In genomic region chr5:98750693-98751092, GRCh38 we compare ENCODE assay signal across 8 cellular contexts. TPM values are rescaled to one million over a fixed set of nuclear protein-coding genes. Genes with fewer than 3 reads are reported as not detected.
A peak's percentile ranks its signal among the peaks of the same experiment; 100 is the strongest.
DNase-seq lines count a peak whose midpoint lies in the region; ATAC-seq, FAIRE-seq and TF ChIP-seq lines count a peak whose summit lies in the region.

No MANE protein-coding gene starts in this region.

- no peaks in the 10 kb centered on the region for H3K36me3 ChIP-seq in endothelial cell of umbilical vein (ENCODE audit: control insufficient read depth in 2 of 2, extremely low read depth in 1 of 2, insufficient read depth in 2 of 2, low read length in 2 of 2)

- no peak overlapping the region for H2AFZ ChIP-seq in endothelial cell of umbilical vein (ENCODE audit: low read depth, low read length)

- dilution Hi-C loops in endothelial cell of umbilical vein (cut with MboI; ENCODE audit: extremely low pct_ligation_motif_present, low sequenced_read_pairs) = no loop called here

- no TSS peak for BruUV-seq in endothelial cell of umbilical vein (replicated peaks; lab: Mats Ljungman, UMichigan)

- H3K9ac ChIP-seq in endothelial cell of umbilical vein (replicated peaks; ENCODE audit: extremely low read depth, insufficient read depth, low read length) = no peak overlapping the region

- TF ChIP-seq CTCF in LNCAP (IDR thresholded peaks at IDR 0.05) = peak; percentile 29
- TF ChIP-seq CTCF in endothelial cell of umbilical vein (IDR thresholded peaks at IDR 0.05; ENCODE audit: extremely low read depth in 1 of 2, insufficient read depth in 1 of 2, low read depth in 1 of 2, low read length in 2 of 2) = peak; percentile 20 to 36
- peak in 1 of 56 donors; percentile 11 for TF ChIP-seq CTCF in dorsolateral prefrontal cortex (IDR thresholded peaks at IDR 0.05 in 54 of 56, conservative IDR thresholded peaks at IDR 0.05 in 2 of 56; ENCODE audit: low read depth in 1 of 56, partially characterized antibody in 56 of 56)

- peaks cover 12% of the 10 kb centered on the region for H3K9me3 Mint-ChIP-seq in activated naive CD8-positive, alpha-beta T cell treated with anti-CD3 and anti-CD28 coated beads for 36 hours

- no peak overlapping the region for H3K4me2 ChIP-seq in endothelial cell of umbilical vein (ENCODE audit: insufficient read depth, low read length)

- H3K4me3 ChIP-seq in endothelial cell of umbilical vein (replicated peaks in 1 of 3; ENCODE audit: insufficient read depth in 1 of 3, low read depth in 1 of 3, low read length in 3 of 3) (no peak overlapping the region), dorsolateral prefrontal cortex (no peak overlapping the region)

- H3K4me1 ChIP-seq in endothelial cell of umbilical vein (ENCODE audit: control insufficient read depth, extremely low read depth, insufficient read depth, low read length) = no peaks in the 10 kb centered on the region

- ATAC-seq in GM19468 (IDR thresholded peaks at IDR 0.05; ENCODE audit: extremely low read depth, unreplicated experiment) = peak; percentile 58

- no peak for FAIRE-seq in endothelial cell of umbilical vein (lab: Jason Lieb, UNC)

- H3K4me3 Mint-ChIP-seq in activated naive CD8-positive, alpha-beta T cell treated with anti-CD3 and anti-CD28 coated beads for 36 hours = no peak overlapping the region

- TF ChIP-seq POLR2A in endothelial cell of umbilical vein (IDR thresholded peaks at IDR 0.05; ENCODE audit: low read depth, low read length) = no peak

- no peaks in the 10 kb centered on the region for H3K4me1 Mint-ChIP-seq in activated naive CD8-positive, alpha-beta T cell treated with anti-CD3 and anti-CD28 coated beads for 36 hours

- POLR2A ChIA-PET in endothelial cell of umbilical vein (lab: Charles Lee) = no interaction called here

- H3K79me2 ChIP-seq in endothelial cell of umbilical vein (ENCODE audit: control insufficient read depth, insufficient read depth, low read length) = no peaks in the 10 kb centered on the region

- no peaks in the 10 kb centered on the region for H3K36me3 Mint-ChIP-seq in activated naive CD8-positive, alpha-beta T cell treated with anti-CD3 and anti-CD28 coated beads for 36 hours

- no peaks in the 10 kb centered on the region for H3K9me3 ChIP-seq in endothelial cell of umbilical vein (replicated peaks; ENCODE audit: control insufficient read depth, insufficient read depth, low read length)

- H3K27me3 ChIP-seq in endothelial cell of umbilical vein (ENCODE audit: control insufficient read depth in 2 of 2, insufficient read depth in 2 of 2, low read length in 2 of 2) (no peaks in the 10 kb centered on the region), dorsolateral prefrontal cortex (no peaks in the 10 kb centered on the region)

- intact Hi-C loops in endothelial cell of umbilical vein (cut with micrococcal nuclease) = no loop called here
- intact Hi-C loops in dorsolateral prefrontal cortex (cut with DNase I) = no loop called here

- H4K20me1 ChIP-seq in endothelial cell of umbilical vein (replicated peaks; ENCODE audit: control insufficient read depth, extremely low read depth, insufficient read depth, low read length) = no peaks in the 10 kb centered on the region

- no peak overlapping the region for H3K27ac Mint-ChIP-seq in activated naive CD8-positive, alpha-beta T cell treated with anti-CD3 and anti-CD28 coated beads for 36 hours

- CTCF ChIA-PET in endothelial cell of umbilical vein (lab: Charles Lee) = interaction anchor here (0.8 to 1.9 kb wide), 4 partner anchors 14 to 1519 kb away, joined by 3 to 10 read pairs (median 6); no protein-coding TSS in a partner anchor

- peaks cover 18% of the 10 kb centered on the region for H3K27me3 Mint-ChIP-seq in activated naive CD8-positive, alpha-beta T cell treated with anti-CD3 and anti-CD28 coated beads for 36 hours

- no peaks in the 10 kb centered on the region for H3K9me1 ChIP-seq in endothelial cell of umbilical vein (replicated peaks; ENCODE audit: control insufficient read depth, extremely low read depth, insufficient read depth, low read length)

- peak; percentile 59 for DNase-seq in DMS53 (lab: John Stamatoyannopoulos, UW)
- peak; percentile 16 for DNase-seq in endothelial cell of umbilical vein (ENCODE audit: low read depth, low spot score)
- DNase-seq in Ammon's horn (ENCODE audit: low spot score) = no peak
- no peak for DNase-seq in dorsolateral prefrontal cortex
- no peak for DNase-seq in activated CD4-positive, alpha-beta T cell treated with anti-CD3 and anti-CD28 coated beads, Interleukin-2, amount 50 U/mL, for 4 hours
- DNase-seq in activated naive CD8-positive, alpha-beta T cell treated with anti-CD3 and anti-CD28 coated beads for 36 hours = no peak

- no peak overlapping the region for H3K27ac ChIP-seq in endothelial cell of umbilical vein (ENCODE audit: insufficient read depth, low read depth, low read length)
- no peak overlapping the region for H3K27ac ChIP-seq in dorsolateral prefrontal cortex

TF ChIP-seq in endothelial cell of umbilical vein, 7 proteins besides CTCF, POLR2A, EP300 and RAD21:
- TF ChIP-seq, protein P1, sequence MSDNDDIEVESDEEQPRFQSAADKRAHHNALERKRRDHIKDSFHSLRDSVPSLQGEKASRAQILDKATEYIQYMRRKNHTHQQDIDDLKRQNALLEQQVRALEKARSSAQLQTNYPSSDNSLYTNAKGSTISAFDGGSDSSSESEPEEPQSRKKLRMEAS (IDR thresholded peaks at IDR 0.05; ENCODE audit: insufficient read depth, insufficient read length) = no peak
- no peak for TF ChIP-seq MYC (IDR thresholded peaks at IDR 0.05; ENCODE audit: low read depth, low read length)
- TF ChIP-seq EZH2 (IDR thresholded peaks at IDR 0.05; ENCODE audit: borderline replicate concordance, low read depth, low read length, severe bottlenecking) = no peak
- TF ChIP-seq POLR2AphosphoS5 (IDR thresholded peaks at IDR 0.05; ENCODE audit: insufficient read depth, low read depth, low read length) = no peak
- TF ChIP-seq FOS (IDR thresholded peaks at IDR 0.05; ENCODE audit: borderline replicate concordance, insufficient read depth, low read length) = no peak
- no peak for TF ChIP-seq JUN (IDR thresholded peaks at IDR 0.05; ENCODE audit: borderline replicate concordance, insufficient read depth, insufficient read length, low read depth)
- no peak for TF ChIP-seq GATA2 (IDR thresholded peaks at IDR 0.05; ENCODE audit: insufficient read depth, insufficient read length, low read depth, low read length)

RNA-seq across cellular contexts. Expression of gene RGMB, which starts 22.8 kb away (rescaled TPM):
- total RNA-seq in endothelial cell of umbilical vein (27.5 and 31.3 TPM in 2 replicates), dorsolateral prefrontal cortex (10 to 100 TPM; 20.2 to 59.3 (median 41.0) TPM)
- 15.0 and 16.2 TPM in 2 replicates for polyA plus RNA-seq in endothelial cell of umbilical vein
- polyA plus RNA-seq in endothelial cell of umbilical vein (2011; cell fraction: cytosol; rRNA removed) = 13.5 and 14.2 TPM in 2 replicates
- polyA plus RNA-seq in endothelial cell of umbilical vein (2011; cell fraction: nucleus; rRNA removed) = 29.2 and 29.3 TPM in 2 replicates
- 11.3 and 14.2 TPM in 2 replicates for polyA plus RNA-seq in endothelial cell of umbilical vein (2012)
- 32.2 and 38.1 TPM in 2 replicates for polyA minus RNA-seq in endothelial cell of umbilical vein
- 13.5 TPM for polyA minus RNA-seq in endothelial cell of umbilical vein (2011; cell fraction: cytosol; rRNA and poly(A)+ RNA removed)
- 60.5 and 67.9 TPM in 2 replicates for polyA minus RNA-seq in endothelial cell of umbilical vein (2011; cell fraction: nucleus; rRNA and poly(A)+ RNA removed)
- 1 to 10 TPM; 4.3 to 4.9 TPM for total RNA-seq in activated naive CD8-positive, alpha-beta T cell treated with anti-CD3 and anti-CD28 coated beads for 36 hours

Comparison
In these comparisons a context has a peak if more than half of its experiments do, and no peak if none do; other contexts are left out.
1. DNase-seq: peak in DMS53 (single experiment) and endothelial cell of umbilical vein (single experiment); none in Ammon's horn (single experiment), dorsolateral prefrontal cortex (0 of 10), activated CD4-positive, alpha-beta T cell treated with anti-CD3 and anti-CD28 coated beads, Interleukin-2, amount 50 U/mL, for 4 hours (0 of 2) and activated naive CD8-positive, alpha-beta T cell treated with anti-CD3 and anti-CD28 coated beads for 36 hours (single experiment).